In the genomic region with DNA sequence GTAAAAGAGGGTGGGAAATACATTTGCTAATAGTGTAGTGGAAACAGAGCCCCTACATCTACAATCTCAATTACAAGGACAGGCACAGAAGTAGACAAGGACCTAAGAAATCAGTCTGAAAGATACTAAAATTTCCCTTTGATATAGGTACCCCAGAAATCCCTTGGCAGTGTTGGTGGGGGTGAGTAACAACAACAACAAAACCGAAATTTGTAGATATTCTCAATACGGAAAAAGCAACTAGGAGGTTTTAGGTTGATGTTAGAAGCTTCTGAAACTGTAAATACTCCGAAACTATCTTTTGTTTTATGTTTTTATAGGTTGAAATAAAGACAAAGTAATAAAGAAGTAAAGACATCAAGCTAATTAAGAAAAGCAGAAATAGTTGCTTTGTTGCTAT, we compare ENCODE assay signal across 33 cellular contexts.
"Had no signal": no experiment of that assay in that cellular context is flagged by ENCODE, and none has a peak within 500 bp of the region (broad histone marks: within the 10 kb centered on the region; RNA-seq: fewer than 3 reads in every experiment).

No MANE protein-coding gene starts in this region.

- H3K36me3 ChIP-seq: adrenal gland, esophagus squamous epithelium, gastroesophageal sphincter, heart right ventricle had no signal

- DNase-seq: activated CD4-positive, alpha-beta memory T cell treated with anti-CD3 and anti-CD28 coated beads for 36 hours; activated CD4-positive, alpha-beta T cell treated with anti-CD3 and anti-CD28 coated beads for 36 hours; activated CD4-positive, alpha-beta T cell treated with anti-CD3 and anti-CD28 coated beads, Interleukin-2, amount 10 ng/mL, durations not matched to agents 24 days and 14 days; activated CD4-positive, CD25-positive, alpha-beta regulatory T cell; activated CD4-positive, CD25-positive, alpha-beta regulatory T cell treated with anti-CD3 and anti-CD28 coated beads, Interleukin-2, amount 50 U/mL, for 72 hours; activated CD8-positive, alpha-beta memory T cell treated with anti-CD3 and anti-CD28 coated beads for 24 hours; activated effector memory CD4-positive, alpha-beta T cell treated with anti-CD3 and anti-CD28 coated beads, Interleukin-2, amount 50 U/mL, for 16 hours; activated naive CD4-positive, alpha-beta T cell treated with anti-CD3 and anti-CD28 coated beads for 36 hours; activated naive CD8-positive, alpha-beta T cell treated with anti-CD3 and anti-CD28 coated beads for 36 hours; activated naive CD8-positive, alpha-beta T cell treated with anti-CD3 and anti-CD28 coated beads, Interleukin-2, amount 50 U/mL, for 24 hours; activated T-cell treated with anti-CD3 and anti-CD28 coated beads, Interleukin-2, amount 50 U/mL, for 4 hours; adrenal gland; amygdala; aorta; body of pancreas; caudate nucleus; cortex of kidney; dermis blood vessel endothelial cell; effector CD4-positive, alpha-beta T cell; effector memory CD8-positive, alpha-beta T cell; esophagus squamous epithelium; foreskin melanocyte; heart right ventricle; T-cell; T1000 had no signal

- H3K9me3 ChIP-seq: adrenal gland, body of pancreas, esophagus squamous epithelium, gastroesophageal sphincter had no signal

- FAIRE-seq: colon, endothelial cell of umbilical vein had no signal

- H3K27ac ChIP-seq: adrenal gland, body of pancreas, epithelial cell of prostate, esophagus squamous epithelium, gastroesophageal sphincter, heart right ventricle had no signal

- H3K4me1 ChIP-seq: adrenal gland, body of pancreas, esophagus squamous epithelium, gastroesophageal sphincter, heart right ventricle had no signal

- H3K4me3 Mint-ChIP-seq: activated CD4-positive, alpha-beta memory T cell treated with anti-CD3 and anti-CD28 coated beads for 36 hours; activated CD4-positive, alpha-beta T cell treated with anti-CD3 and anti-CD28 coated beads for 36 hours; activated CD4-positive, alpha-beta T cell treated with anti-CD3 and anti-CD28 coated beads, Interleukin-2, amount 10 ng/mL, durations not matched to agents 24 days and 14 days; activated naive CD4-positive, alpha-beta T cell treated with anti-CD3 and anti-CD28 coated beads for 36 hours; activated naive CD4-positive, alpha-beta T cell treated with anti-CD3 and anti-CD28 coated beads, Interleukin-2, amount 50 U/mL, for 24 hours; activated naive CD8-positive, alpha-beta T cell treated with anti-CD3 and anti-CD28 coated beads for 36 hours; activated naive CD8-positive, alpha-beta T cell treated with anti-CD3 and anti-CD28 coated beads, Interleukin-2, amount 50 U/mL, for 24 hours; activated T-cell treated with anti-CD3 and anti-CD28 coated beads, Interleukin-2, amount 50 U/mL, for 4 hours; effector memory CD8-positive, alpha-beta T cell; T-cell; T-helper 1 cell treated with Interleukin-12 subunit alpha and Interleukin-12 subunit beta and Interleukin-4 antibody, amounts not matched to agents 30 μg/mL and 1 μg/mL, for 36 hours; T-helper 2 cell treated with Interferon-gamma antibody and Interleukin-4, amounts not matched to agents 5 μg/mL and 100 μg/mL, for 36 hours had no signal

- H3K27me3 Mint-ChIP-seq: activated CD4-positive, alpha-beta memory T cell treated with anti-CD3 and anti-CD28 coated beads for 36 hours; activated CD4-positive, alpha-beta T cell treated with anti-CD3 and anti-CD28 coated beads for 36 hours; activated CD4-positive, alpha-beta T cell treated with anti-CD3 and anti-CD28 coated beads, Interleukin-2, amount 10 ng/mL, durations not matched to agents 24 days and 14 days; activated naive CD4-positive, alpha-beta T cell treated with anti-CD3 and anti-CD28 coated beads, Interleukin-2, amount 50 U/mL, for 24 hours; activated naive CD8-positive, alpha-beta T cell treated with anti-CD3 and anti-CD28 coated beads for 36 hours; activated naive CD8-positive, alpha-beta T cell treated with anti-CD3 and anti-CD28 coated beads, Interleukin-2, amount 50 U/mL, for 24 hours; effector memory CD8-positive, alpha-beta T cell; T-cell had no signal

- H3K36me3 Mint-ChIP-seq: activated CD4-positive, alpha-beta memory T cell treated with anti-CD3 and anti-CD28 coated beads for 36 hours; activated naive CD4-positive, alpha-beta T cell treated with anti-CD3 and anti-CD28 coated beads, Interleukin-2, amount 50 U/mL, for 24 hours had no signal

- H3K27me3 ChIP-seq: adrenal gland, body of pancreas, gastroesophageal sphincter, heart right ventricle had no signal

- ATAC-seq: activated CD4-positive, alpha-beta T cell treated with anti-CD3 and anti-CD28 coated beads for 36 hours; activated naive CD8-positive, alpha-beta T cell treated with anti-CD3 and anti-CD28 coated beads, Interleukin-2, amount 50 U/mL, for 24 hours; activated T-cell treated with anti-CD3 and anti-CD28 coated beads, Interleukin-2, amount 50 U/mL, for 4 hours; body of pancreas; effector memory CD8-positive, alpha-beta T cell; gastroesophageal sphincter; heart right ventricle; T-cell had no signal

- H3K27ac Mint-ChIP-seq: activated CD4-positive, alpha-beta memory T cell treated with anti-CD3 and anti-CD28 coated beads for 36 hours; activated CD4-positive, alpha-beta T cell treated with anti-CD3 and anti-CD28 coated beads for 36 hours; activated CD4-positive, alpha-beta T cell treated with anti-CD3 and anti-CD28 coated beads, Interleukin-2, amount 10 ng/mL, durations not matched to agents 24 days and 14 days; activated naive CD4-positive, alpha-beta T cell treated with anti-CD3 and anti-CD28 coated beads for 36 hours; activated naive CD4-positive, alpha-beta T cell treated with anti-CD3 and anti-CD28 coated beads, Interleukin-2, amount 50 U/mL, for 24 hours; activated naive CD8-positive, alpha-beta T cell treated with anti-CD3 and anti-CD28 coated beads for 36 hours; activated naive CD8-positive, alpha-beta T cell treated with anti-CD3 and anti-CD28 coated beads, Interleukin-2, amount 50 U/mL, for 24 hours; activated T-helper 2 cell treated with anti-CD3 and anti-CD28 coated beads, Interferon-gamma antibody, Interleukin-2, Interleukin-4, amounts not matched to agents 10 μg/mL and 5 μg/mL and 100 μg/mL, durations not matched to agents 14 hours and 24 hours and 36 hours; effector memory CD8-positive, alpha-beta T cell; T-cell; T-helper 1 cell treated with Interleukin-12 subunit alpha and Interleukin-12 subunit beta and Interleukin-4 antibody, amounts not matched to agents 30 μg/mL and 1 μg/mL, for 36 hours; T-helper 2 cell treated with Interferon-gamma antibody and Interleukin-4, amounts not matched to agents 5 μg/mL and 100 μg/mL, for 36 hours had no signal

- H3K4me3 ChIP-seq: adrenal gland, body of pancreas, esophagus squamous epithelium, gastroesophageal sphincter, heart right ventricle had no signal
